In genomic region chr2:24045511-24046508, GRCh38 we compare ENCODE assay signal across 2 cellular contexts.
TF ChIP-seq lines count a peak whose summit lies in the region.

No MANE protein-coding gene starts in this region.

TF ChIP-seq in GM23338, 12 proteins besides CTCF, POLR2A, EP300 and RAD21:
- TF ChIP-seq ZNF462 (CRISPR knock-in tag; IDR thresholded peaks at IDR 0.05) (no peak), JUNB (IDR thresholded peaks at IDR 0.05; ENCODE audit: unreplicated experiment) (no peak), REST (IDR thresholded peaks at IDR 0.05; ENCODE audit: unreplicated experiment) (no peak), STAT1 (IDR thresholded peaks at IDR 0.05; ENCODE audit: unreplicated experiment) (no peak), POLR2AphosphoS5 (IDR thresholded peaks at IDR 0.05; ENCODE audit: low read depth) (no peak), EZH2phosphoT487 (IDR thresholded peaks at IDR 0.05; ENCODE audit: unreplicated experiment) (no peak), EZH2 (IDR thresholded peaks at IDR 0.05; ENCODE audit: low read depth, unreplicated experiment) (no peak), ZNF331 (CRISPR knock-in tag; IDR thresholded peaks at IDR 0.05; ENCODE audit: low read depth) (no peak), NANOG (IDR thresholded peaks at IDR 0.05; ENCODE audit: borderline replicate concordance) (no peak), CREB1 (CRISPR knock-in tag; IDR thresholded peaks at IDR 0.05; ENCODE audit: low read depth) (no peak), ETS1 (IDR thresholded peaks at IDR 0.05) (no peak), ZNF114 (CRISPR knock-in tag; IDR thresholded peaks at IDR 0.05) (no peak)

TF ChIP-seq in liver, 16 proteins besides CTCF, POLR2A, EP300 and RAD21:
- TF ChIP-seq HNF4A (conservative IDR thresholded peaks at IDR 0.05) (peak; percentile 25 to 28), SP1 (IDR thresholded peaks at IDR 0.05) (peak; percentile 10)
- TF ChIP-seq, protein P1, sequence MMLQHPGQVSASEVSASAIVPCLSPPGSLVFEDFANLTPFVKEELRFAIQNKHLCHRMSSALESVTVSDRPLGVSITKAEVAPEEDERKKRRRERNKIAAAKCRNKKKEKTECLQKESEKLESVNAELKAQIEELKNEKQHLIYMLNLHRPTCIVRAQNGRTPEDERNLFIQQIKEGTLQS (IDR thresholded peaks at IDR 0.05), result no peak
TF ChIP-seq in liver: peak in this region for 2.
